ENCODE assay signal across 13 cellular contexts in genomic region chr3:26015752-26016151, GRCh38.
"Had no signal": no experiment of that assay in that cellular context is flagged by ENCODE, and none has a peak within 500 bp of the region (broad histone marks: within the 10 kb centered on the region; RNA-seq: fewer than 3 reads in every experiment).

No MANE protein-coding gene starts in this region.

- H3K4me1 ChIP-seq: left lung, tibial artery had no signal

- H3K27ac Mint-ChIP-seq: activated CD4-positive, alpha-beta memory T cell treated with anti-CD3 and anti-CD28 coated beads, Interleukin-2, amount 10 ng/mL, durations not matched to agents 7 days and 5 days; activated CD8-positive, alpha-beta memory T cell treated with anti-CD3 and anti-CD28 coated beads, Interleukin-2, amount 10 ng/mL, durations not matched to agents 7 days and 5 days; activated naive CD8-positive, alpha-beta T cell; progenitor cell of endocrine pancreas had no signal

- H3K27me3 Mint-ChIP-seq: activated CD4-positive, alpha-beta memory T cell treated with anti-CD3 and anti-CD28 coated beads, Interleukin-2, amount 10 ng/mL, durations not matched to agents 7 days and 5 days; activated CD8-positive, alpha-beta memory T cell treated with anti-CD3 and anti-CD28 coated beads, Interleukin-2, amount 10 ng/mL, durations not matched to agents 7 days and 5 days; activated naive CD8-positive, alpha-beta T cell; progenitor cell of endocrine pancreas had no signal

- H3K4me3 ChIP-seq: left lung, tibial artery had no signal

- ATAC-seq: activated CD8-positive, alpha-beta memory T cell treated with anti-CD3 and anti-CD28 coated beads, Interleukin-2, amount 10 ng/mL, durations not matched to agents 7 days and 5 days; left lung had no signal

- H3K36me3 ChIP-seq: left lung, tibial artery had no signal

- H3K36me3 Mint-ChIP-seq: activated CD8-positive, alpha-beta memory T cell treated with anti-CD3 and anti-CD28 coated beads, Interleukin-2, amount 10 ng/mL, durations not matched to agents 7 days and 5 days; activated naive CD8-positive, alpha-beta T cell had no signal

- H3K4me3 Mint-ChIP-seq: activated CD4-positive, alpha-beta memory T cell treated with anti-CD3 and anti-CD28 coated beads, Interleukin-2, amount 10 ng/mL, durations not matched to agents 7 days and 5 days; activated CD8-positive, alpha-beta memory T cell treated with anti-CD3 and anti-CD28 coated beads, Interleukin-2, amount 10 ng/mL, durations not matched to agents 7 days and 5 days; activated naive CD8-positive, alpha-beta T cell had no signal

- H3K4me1 Mint-ChIP-seq: activated CD4-positive, alpha-beta memory T cell treated with anti-CD3 and anti-CD28 coated beads, Interleukin-2, amount 10 ng/mL, durations not matched to agents 7 days and 5 days; activated CD8-positive, alpha-beta memory T cell treated with anti-CD3 and anti-CD28 coated beads, Interleukin-2, amount 10 ng/mL, durations not matched to agents 7 days and 5 days had no signal

- H3K9me3 ChIP-seq: left lung, tibial artery had no signal

- DNase-seq: activated CD4-positive, alpha-beta memory T cell treated with anti-CD3 and anti-CD28 coated beads, Interleukin-2, amount 10 ng/mL, durations not matched to agents 7 days and 5 days; activated CD4-positive, alpha-beta T cell treated with anti-CD3 and anti-CD28 coated beads for 4 hours; activated CD8-positive, alpha-beta memory T cell treated with anti-CD3 and anti-CD28 coated beads, Interleukin-2, amount 10 ng/mL, durations not matched to agents 7 days and 5 days; amniotic stem cell; effector memory CD4-positive, alpha-beta T cell; left lung; mammary epithelial cell; stimulated activated CD4-positive, alpha-beta T cell treated with anti-CD3 and anti-CD28 coated beads, Interleukin-2, amount 100 ng/mL, for 24 hours; stimulated activated naive CD4-positive, alpha-beta T cell treated with Interleukin-2 at 50 U/mL for 16 hours; T-helper 2 cell; tibial artery had no signal

- H3K27me3 ChIP-seq: left lung, tibial artery had no signal

- H3K27ac ChIP-seq: left lung, tibial artery had no signal
